Comparison of ENCODE assay signal across 9 cellular contexts in the genomic region with DNA sequence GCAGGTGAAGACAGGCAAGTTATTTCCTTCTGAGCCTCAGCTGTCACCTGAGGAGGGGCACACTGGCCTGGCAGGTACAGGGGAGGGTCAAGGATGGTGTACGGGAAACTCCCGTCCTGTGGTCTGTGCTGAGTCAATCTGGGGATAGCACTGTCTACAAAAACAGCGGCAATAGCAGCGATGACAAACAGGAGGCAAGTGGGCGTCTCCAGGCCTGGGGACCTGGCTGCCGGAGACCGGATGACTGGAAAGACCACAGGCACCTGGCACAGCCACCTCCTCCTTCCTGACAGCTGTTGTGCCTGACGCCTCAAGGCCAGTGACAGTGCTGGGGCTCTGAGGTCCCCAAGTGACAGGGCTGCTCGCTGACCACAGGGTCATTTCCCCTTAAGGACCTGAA.
A peak's percentile ranks its signal among the peaks of the same experiment; 100 is the strongest.
DNase-seq lines count a peak whose midpoint lies in the region; ATAC-seq and TF ChIP-seq lines count a peak whose summit lies in the region.
"Had no signal": no experiment of that assay in that cellular context is flagged by ENCODE, and none has a peak within 500 bp of the region (broad histone marks: within the 10 kb centered on the region; RNA-seq: fewer than 3 reads in every experiment).

No MANE protein-coding gene starts in this region.

- peak overlapping the region; percentile 25 for H3K27ac Mint-ChIP-seq in activated CD4-positive, alpha-beta T cell treated with anti-CD3 and anti-CD28 coated beads, Interleukin-2, amount 10 ng/mL, durations not matched to agents 7 days and 5 days
- H3K27ac Mint-ChIP-seq: nephron had no signal

- H3K27me3 ChIP-seq in OCI-LY3 (ENCODE audit: low read depth, low read length): no peaks in the 10 kb centered on the region

- no peak overlapping the region for H3K4me3 Mint-ChIP-seq in activated CD4-positive, alpha-beta T cell treated with anti-CD3 and anti-CD28 coated beads, Interleukin-2, amount 10 ng/mL, durations not matched to agents 7 days and 5 days
- H3K4me3 Mint-ChIP-seq: nephron had no signal

- POLR2A ChIA-PET in activated CD4-positive, alpha-beta T cell treated with anti-CD3 and anti-CD28 coated beads, Interleukin-2, amount 10 ng/mL, durations not matched to agents 7 days and 5 days (lab: Charles Lee): no interaction called here

- peaks cover 11% of the 10 kb centered on the region for H3K4me1 Mint-ChIP-seq in activated CD4-positive, alpha-beta T cell treated with anti-CD3 and anti-CD28 coated beads, Interleukin-2, amount 10 ng/mL, durations not matched to agents 7 days and 5 days
- H3K4me1 Mint-ChIP-seq: nephron had no signal

- H2AFZ ChIP-seq in OCI-LY3 (ENCODE audit: low read depth, low read length): no peak overlapping the region

- H3K9me3 ChIP-seq in OCI-LY3 (ENCODE audit: insufficient read depth, low read length): no peaks in the 10 kb centered on the region

- no peaks in the 10 kb centered on the region for H4K20me1 ChIP-seq in OCI-LY3 (ENCODE audit: insufficient read depth, low read length)

- CTCF ChIA-PET in activated CD4-positive, alpha-beta T cell treated with anti-CD3 and anti-CD28 coated beads, Interleukin-2, amount 10 ng/mL, durations not matched to agents 7 days and 5 days (lab: Charles Lee): no interaction called here

- peaks cover 30% of the 10 kb centered on the region for H3K4me1 ChIP-seq in OCI-LY3 (ENCODE audit: low read length)

- peak; percentile 92 for ATAC-seq in HG02678 (IDR thresholded peaks at IDR 0.05; ENCODE audit: unreplicated experiment)

- H3K36me3 ChIP-seq in OCI-LY3 (replicated peaks; ENCODE audit: low read depth, low read length): no peaks in the 10 kb centered on the region

- no peak for TF ChIP-seq CTCF in OCI-LY3 (IDR thresholded peaks at IDR 0.05; ENCODE audit: low read depth, low read length)

- H3K36me3 Mint-ChIP-seq in activated CD4-positive, alpha-beta T cell treated with anti-CD3 and anti-CD28 coated beads, Interleukin-2, amount 10 ng/mL, durations not matched to agents 7 days and 5 days (ENCODE audit: low read depth): no peaks in the 10 kb centered on the region

- DNase-seq in activated CD4-positive, alpha-beta T cell treated with anti-CD3 and anti-CD28 coated beads, Interleukin-2, amount 10 ng/mL, durations not matched to agents 7 days and 5 days: peak; percentile 39
- no peak for DNase-seq in activated CD4-positive, alpha-beta T cell treated with anti-CD3 and anti-CD28 coated beads for 1 hour
- peak; percentile 4 to 42 for DNase-seq in stimulated activated CD4-positive, alpha-beta T cell treated with anti-CD3 and anti-CD28 coated beads, Interleukin-2, amount 100 ng/mL, for 48 hours
- DNase-seq in GDM1 (lab: John Stamatoyannopoulos, UW) (no peak), COR-L47 (lab: John Stamatoyannopoulos, UW) (no peak), NOMO-1 treated with dmso at 0.1 percent for 144 hours (lab: John Stamatoyannopoulos, UW; ENCODE audit: unreplicated experiment) (no peak)

- peak overlapping the region; percentile 40 for H3K4me2 ChIP-seq in OCI-LY3 (ENCODE audit: low read length)

- no peaks in the 10 kb centered on the region for H3K9me3 Mint-ChIP-seq in activated CD4-positive, alpha-beta T cell treated with anti-CD3 and anti-CD28 coated beads, Interleukin-2, amount 10 ng/mL, durations not matched to agents 7 days and 5 days

- peaks cover 4% of the 10 kb centered on the region for H3K27me3 Mint-ChIP-seq in activated CD4-positive, alpha-beta T cell treated with anti-CD3 and anti-CD28 coated beads, Interleukin-2, amount 10 ng/mL, durations not matched to agents 7 days and 5 days

- H3K79me2 ChIP-seq in OCI-LY3 (ENCODE audit: low read length): no peaks in the 10 kb centered on the region

- peak overlapping the region; percentile 7; the same call in 1 of the 2 replicates for H3K4me3 ChIP-seq in OCI-LY3 (ENCODE audit: low read length)

- H3K9ac ChIP-seq in OCI-LY3 (ENCODE audit: low read length): no peak overlapping the region; the same call in 1 of the 2 replicates

- H3K27ac ChIP-seq in OCI-LY3 (ENCODE audit: low read length): no peak overlapping the region

Comparison
In these comparisons a context has a peak if more than half of its experiments do, and no peak if none do; other contexts are left out.
1. DNase-seq: peak in activated CD4-positive, alpha-beta T cell treated with anti-CD3 and anti-CD28 coated beads, Interleukin-2, amount 10 ng/mL, durations not matched to agents 7 days and 5 days (single experiment) and stimulated activated CD4-positive, alpha-beta T cell treated with anti-CD3 and anti-CD28 coated beads, Interleukin-2, amount 100 ng/mL, for 48 hours (2 of 2); none in activated CD4-positive, alpha-beta T cell treated with anti-CD3 and anti-CD28 coated beads for 1 hour (single experiment), GDM1 (single experiment), COR-L47 (single experiment) and NOMO-1 treated with dmso at 0.1 percent for 144 hours (single experiment).